1 cellular context compared by ENCODE assay signal in genomic region chr18:7646174-7646886, GRCh38.
TF ChIP-seq lines count a peak whose summit lies in the region.

No MANE protein-coding gene starts in this region.

TF ChIP-seq in HepG2, 621 proteins besides CTCF, POLR2A, EP300 and RAD21 (continued from another document and continues in another):
- TF ChIP-seq MXI1 (IDR thresholded peaks at IDR 0.05; ENCODE audit: borderline replicate concordance, low read depth, low read length) (no peak), FOXK1 (CRISPR knock-in tag; IDR thresholded peaks at IDR 0.05; ENCODE audit: borderline replicate concordance, low read depth) (no peak), ZC3H4 (CRISPR knock-in tag; IDR thresholded peaks at IDR 0.05; ENCODE audit: borderline replicate concordance) (no peak), PREB (CRISPR knock-in tag; IDR thresholded peaks at IDR 0.05) (no peak), ADNP (CRISPR knock-in tag; IDR thresholded peaks at IDR 0.05) (no peak), ZNF720 (CRISPR knock-in tag; IDR thresholded peaks at IDR 0.05) (no peak), ZNF430 (CRISPR knock-in tag; IDR thresholded peaks at IDR 0.05) (no peak), SOX5 (CRISPR knock-in tag; IDR thresholded peaks at IDR 0.05; ENCODE audit: borderline replicate concordance) (peak; percentile 80; the same call in 1 of the 2 replicates), NCOA1 (CRISPR knock-in tag; IDR thresholded peaks at IDR 0.05) (no peak), SMARCC2 (IDR thresholded peaks at IDR 0.05) (no peak), MEF2D (CRISPR knock-in tag; IDR thresholded peaks at IDR 0.05) (0 out of 2 replicates have a peak, but pooled peaks have one; percentile 38), REXO4 (CRISPR knock-in tag; IDR thresholded peaks at IDR 0.05; ENCODE audit: borderline replicate concordance) (no peak), HMGXB3 (CRISPR knock-in tag; IDR thresholded peaks at IDR 0.05; ENCODE audit: borderline replicate concordance) (no peak), NFATC3 (CRISPR knock-in tag; IDR thresholded peaks at IDR 0.05) (no peak), NR2F2 (IDR thresholded peaks at IDR 0.05; ENCODE audit: borderline replicate concordance, low read depth) (no peak), HES4 (CRISPR knock-in tag; IDR thresholded peaks at IDR 0.05; ENCODE audit: borderline replicate concordance) (no peak), NFIC (IDR thresholded peaks at IDR 0.05; ENCODE audit: low read length) (0 out of 2 replicates have a peak, but pooled peaks have one; percentile 42), NR1H2 (CRISPR knock-in tag; IDR thresholded peaks at IDR 0.05; ENCODE audit: borderline replicate concordance, low read depth) (no peak), HMG20B (CRISPR knock-in tag; conservative IDR thresholded peaks at IDR 0.05) (peak; percentile 83), JUN (CRISPR knock-in tag; IDR thresholded peaks at IDR 0.05) (peak; percentile 65; the same call in 1 of the 2 replicates), MYNN (CRISPR knock-in tag; IDR thresholded peaks at IDR 0.05; ENCODE audit: low read depth) (no peak), ZNF790 (CRISPR knock-in tag; IDR thresholded peaks at IDR 0.05; ENCODE audit: borderline replicate concordance) (no peak), ATF2 (CRISPR knock-in tag; IDR thresholded peaks at IDR 0.05) (0 out of 2 replicates have a peak, but pooled peaks have one; percentile 35), HMG20A (CRISPR knock-in tag; IDR thresholded peaks at IDR 0.05; ENCODE audit: borderline replicate concordance) (peak; percentile 89; the same call in 1 of the 2 replicates), NFYC (CRISPR knock-in tag; IDR thresholded peaks at IDR 0.05) (no peak), PHF21A (CRISPR knock-in tag; IDR thresholded peaks at IDR 0.05) (peak; percentile 3; the same call in 1 of the 2 replicates), ZBED4 (CRISPR knock-in tag; IDR thresholded peaks at IDR 0.05; ENCODE audit: borderline replicate concordance) (no peak), ZMYM3 (CRISPR knock-in tag; IDR thresholded peaks at IDR 0.05) (0 out of 2 replicates have a peak, but pooled peaks have one; percentile 32), HNF1A (IDR thresholded peaks at IDR 0.05; ENCODE audit: low read depth) (0 out of 2 replicates have a peak, but pooled peaks have one; percentile 12), HNF1A (CRISPR knock-in tag; IDR thresholded peaks at IDR 0.05; ENCODE audit: borderline replicate concordance) (no peak; the same call in 1 of the 2 replicates), ESRRA (CRISPR knock-in tag; IDR thresholded peaks at IDR 0.05; ENCODE audit: low read depth) (no peak), ETV5 (CRISPR knock-in tag; IDR thresholded peaks at IDR 0.05; ENCODE audit: borderline replicate concordance) (peak; percentile 38; the same call in 1 of the 2 replicates), GMEB1 (CRISPR knock-in tag; IDR thresholded peaks at IDR 0.05; ENCODE audit: borderline replicate concordance) (no peak)
- TF ChIP-seq, protein P1, sequence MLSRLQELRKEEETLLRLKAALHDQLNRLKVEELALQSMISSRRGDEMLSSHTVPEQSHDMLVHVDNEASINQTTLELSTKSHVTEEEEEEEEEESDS (CRISPR knock-in tag; IDR thresholded peaks at IDR 0.05; ENCODE audit: borderline replicate concordance): no peak
- TF ChIP-seq, protein P2, sequence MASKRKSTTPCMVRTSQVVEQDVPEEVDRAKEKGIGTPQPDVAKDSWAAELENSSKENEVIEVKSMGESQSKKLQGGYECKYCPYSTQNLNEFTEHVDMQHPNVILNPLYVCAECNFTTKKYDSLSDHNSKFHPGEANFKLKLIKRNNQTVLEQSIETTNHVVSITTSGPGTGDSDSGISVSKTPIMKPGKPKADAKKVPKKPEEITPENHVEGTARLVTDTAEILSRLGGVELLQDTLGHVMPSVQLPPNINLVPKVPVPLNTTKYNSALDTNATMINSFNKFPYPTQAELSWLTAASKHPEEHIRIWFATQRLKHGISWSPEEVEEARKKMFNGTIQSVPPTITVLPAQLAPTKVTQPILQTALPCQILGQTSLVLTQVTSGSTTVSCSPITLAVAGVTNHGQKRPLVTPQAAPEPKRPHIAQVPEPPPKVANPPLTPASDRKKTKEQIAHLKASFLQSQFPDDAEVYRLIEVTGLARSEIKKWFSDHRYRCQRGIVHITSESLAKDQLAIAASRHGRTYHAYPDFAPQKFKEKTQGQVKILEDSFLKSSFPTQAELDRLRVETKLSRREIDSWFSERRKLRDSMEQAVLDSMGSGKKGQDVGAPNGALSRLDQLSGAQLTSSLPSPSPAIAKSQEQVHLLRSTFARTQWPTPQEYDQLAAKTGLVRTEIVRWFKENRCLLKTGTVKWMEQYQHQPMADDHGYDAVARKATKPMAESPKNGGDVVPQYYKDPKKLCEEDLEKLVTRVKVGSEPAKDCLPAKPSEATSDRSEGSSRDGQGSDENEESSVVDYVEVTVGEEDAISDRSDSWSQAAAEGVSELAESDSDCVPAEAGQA (IDR thresholded peaks at IDR 0.05; ENCODE audit: low read depth): no peak
- TF ChIP-seq, protein P2 (CRISPR knock-in tag; IDR thresholded peaks at IDR 0.05; ENCODE audit: borderline replicate concordance): no peak
